ENCODE assay signal across 1 cellular context in genomic region chrX:136154998-136155397, GRCh38.
TF ChIP-seq lines count a peak whose summit lies in the region.

No MANE protein-coding gene starts in this region.

TF ChIP-seq in HepG2, 621 proteins besides CTCF, POLR2A, EP300 and RAD21 (continued from another document):
- TF ChIP-seq EHMT2 (IDR thresholded peaks at IDR 0.05; ENCODE audit: borderline replicate concordance, low read depth, low read length) (no peak), ZFP36L1 (CRISPR knock-in tag; IDR thresholded peaks at IDR 0.05) (no peak), POGK (CRISPR knock-in tag; conservative IDR thresholded peaks at IDR 0.05) (no peak), MXI1 (IDR thresholded peaks at IDR 0.05; ENCODE audit: borderline replicate concordance, low read depth, low read length) (no peak), ZSCAN21 (CRISPR knock-in tag; IDR thresholded peaks at IDR 0.05; ENCODE audit: borderline replicate concordance) (no peak), LBX2 (CRISPR knock-in tag; IDR thresholded peaks at IDR 0.05; ENCODE audit: borderline replicate concordance) (no peak), NCOA2 (CRISPR knock-in tag; IDR thresholded peaks at IDR 0.05) (no peak), ZNF768 (CRISPR knock-in tag; IDR thresholded peaks at IDR 0.05) (no peak), PAF1 (CRISPR knock-in tag; IDR thresholded peaks at IDR 0.05) (no peak), ZSCAN20 (CRISPR knock-in tag; IDR thresholded peaks at IDR 0.05; ENCODE audit: borderline replicate concordance) (no peak), KDM5A (IDR thresholded peaks at IDR 0.05; ENCODE audit: borderline replicate concordance, low read length) (no peak), ZNF496 (CRISPR knock-in tag; IDR thresholded peaks at IDR 0.05; ENCODE audit: insufficient replicate concordance) (no peak), CAMTA2 (CRISPR knock-in tag; IDR thresholded peaks at IDR 0.05; ENCODE audit: borderline replicate concordance) (no peak), POLR2AphosphoS5 (IDR thresholded peaks at IDR 0.05; ENCODE audit: low read depth, low read length) (no peak)
